ENCODE assay signal across 12 cellular contexts in the genomic region with DNA sequence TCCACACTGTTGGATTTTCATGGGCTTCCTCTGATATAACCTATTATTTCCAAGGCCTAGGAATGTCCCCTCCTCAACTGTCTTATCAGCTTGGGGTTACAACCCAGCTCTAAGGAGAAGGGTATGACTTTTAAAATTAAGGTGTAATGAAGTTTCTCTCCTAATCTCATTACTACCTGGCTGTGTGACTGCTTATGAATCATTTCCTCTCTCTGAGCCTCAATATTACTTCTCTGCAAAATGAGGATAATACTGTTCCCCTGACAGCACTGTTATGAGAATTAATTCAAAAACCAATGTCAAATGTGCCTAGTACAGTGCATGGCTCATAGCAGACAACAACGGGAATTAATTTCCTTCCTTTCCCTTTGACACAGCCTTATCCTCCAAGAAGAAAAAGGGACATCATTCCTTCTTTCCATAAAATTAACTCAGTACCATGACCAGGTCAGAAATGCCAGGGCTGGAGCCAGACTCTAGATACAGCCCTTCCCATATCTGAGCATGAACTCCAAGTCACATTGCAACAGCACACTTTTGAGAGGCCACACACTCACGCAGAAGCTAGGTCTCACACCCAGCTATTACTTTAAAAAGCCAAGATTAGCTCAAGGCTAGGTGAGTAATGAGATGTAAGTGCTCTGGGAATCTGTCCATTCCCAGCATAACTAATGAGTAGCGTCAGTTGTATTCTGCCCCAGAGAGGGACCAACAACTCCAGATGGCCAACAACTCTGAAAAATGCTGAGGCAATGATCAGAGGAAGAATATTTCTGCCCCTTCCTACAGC.
A peak's percentile ranks its signal among the peaks of the same experiment; 100 is the strongest.
DNase-seq lines count a peak whose midpoint lies in the region; ATAC-seq and TF ChIP-seq lines count a peak whose summit lies in the region.
"Had no signal": no experiment of that assay in that cellular context is flagged by ENCODE, and none has a peak within 500 bp of the region (broad histone marks: within the 10 kb centered on the region; RNA-seq: fewer than 3 reads in every experiment).

No MANE protein-coding gene starts in this region.

- H3K4me1 ChIP-seq in GM23248 (ENCODE audit: insufficient read depth) (peaks cover 26% of the 10 kb centered on the region), neural progenitor cell (peaks cover 12% of the 10 kb centered on the region)

- ATAC-seq in HG03139 (IDR thresholded peaks at IDR 0.05; ENCODE audit: unreplicated experiment) = no peak

- H3K4me1 Mint-ChIP-seq in progenitor cell of endocrine pancreas (ENCODE audit: low read depth) (peaks cover 15% of the 10 kb centered on the region), neural progenitor cell (peaks cover 14% of the 10 kb centered on the region)

- peak overlapping the region; percentile 88 for H3K27ac ChIP-seq in GM23248
- H3K27ac ChIP-seq in neural progenitor cell = no peak overlapping the region

- H3K9me2 ChIP-seq in GM23248 (ENCODE audit: insufficient read depth) = no peaks in the 10 kb centered on the region

- H3K79me2 ChIP-seq in GM23248 (ENCODE audit: insufficient read depth) (no peaks in the 10 kb centered on the region), neural progenitor cell (ENCODE audit: low read depth) (peaks cover 100% of the 10 kb centered on the region)

- H4K20me1 ChIP-seq in GM23248 (ENCODE audit: insufficient read depth) (no peaks in the 10 kb centered on the region), neural progenitor cell (ENCODE audit: low read depth) (peaks cover 94% of the 10 kb centered on the region)

- H3K9me3 Mint-ChIP-seq in progenitor cell of endocrine pancreas (ENCODE audit: low read depth) (no peaks in the 10 kb centered on the region), neural progenitor cell (no peaks in the 10 kb centered on the region)

- DNase-seq in GM23248 = peak; percentile 99
- peak; percentile 39 for DNase-seq in SK-MEL-5 (ENCODE audit: low read depth, low spot score)
- DNase-seq in fibroblast of the aortic adventitia (ENCODE audit: low read depth) = peak; percentile 96
- DNase-seq in progenitor cell of endocrine pancreas (ENCODE audit: low spot score, unreplicated experiment) = no peak
- no peak for DNase-seq in NCI-H1092 (lab: John Stamatoyannopoulos, UW)
- DNase-seq in neural progenitor cell (ENCODE audit: low spot score) = no peak
- no peak for DNase-seq in NCI-H2107 (lab: John Stamatoyannopoulos, UW)
- DNase-seq: activated CD4-positive, alpha-beta T cell treated with anti-CD3 and anti-CD28 coated beads, Interleukin-2, amount 50 U/mL, for 4 hours; GF-D8; midbrain; stimulated activated CD4-positive, alpha-beta T cell treated with anti-CD3 and anti-CD28 coated beads, Interleukin-4, amount 100 ng/mL, for 4 hours had no signal

- in situ Hi-C loops in GM23248 (cut with MboI) (no loop called here), SK-MEL-5 (cut with HindIII; ENCODE audit: low pct_unique_long_range_greater_than_20kb, low sequenced_read_pairs) (no loop called here)

- H3K36me3 ChIP-seq in GM23248 (ENCODE audit: low read depth) (no peaks in the 10 kb centered on the region), neural progenitor cell (no peaks in the 10 kb centered on the region)

- H3K27me3 ChIP-seq in GM23248 (replicated peaks; ENCODE audit: insufficient read depth) (no peaks in the 10 kb centered on the region), neural progenitor cell (no peaks in the 10 kb centered on the region)

- WGBS in GM23248 (ENCODE audit: low coverage in 1 of 2, low lambda C conversion rate in 2 of 2, missing lambda C conversion rate in 2 of 2), 2 experiments = 0 to 4% methylated on average over 3 of the region's 3 CpGs

- peak overlapping the region; percentile 31; the same call in 1 of the 2 replicates for H2AFZ ChIP-seq in GM23248
- H2AFZ ChIP-seq in neural progenitor cell (replicated peaks) = no peak overlapping the region

- H3K9me3 ChIP-seq in GM23248 (ENCODE audit: low read depth) (no peaks in the 10 kb centered on the region), neural progenitor cell (ENCODE audit: low read depth) (no peaks in the 10 kb centered on the region)

- peak overlapping the region; percentile 67 for H3K9ac ChIP-seq in GM23248
- H3K9ac ChIP-seq in neural progenitor cell = no peak overlapping the region

- H3K27me3 Mint-ChIP-seq in progenitor cell of endocrine pancreas (no peaks in the 10 kb centered on the region), neural progenitor cell (ENCODE audit: insufficient read depth, low read depth) (peaks cover 3% of the 10 kb centered on the region)

- H3K4me3 ChIP-seq in GM23248 (no peak overlapping the region), fibroblast of the aortic adventitia (ENCODE audit: low read depth, low read length) (no peak overlapping the region), neural progenitor cell (no peak overlapping the region)

- peak overlapping the region; percentile 38 for H3K4me2 ChIP-seq in GM23248 (ENCODE audit: unreplicated experiment)
- H3K4me2 ChIP-seq in neural progenitor cell = no peak overlapping the region

- H3F3A ChIP-seq in GM23248 (ENCODE audit: insufficient read depth) (peaks cover 25% of the 10 kb centered on the region), neural progenitor cell (ENCODE audit: low read depth) (no peaks in the 10 kb centered on the region)

- H3K27ac Mint-ChIP-seq in progenitor cell of endocrine pancreas (peak overlapping the region; percentile 10), neural progenitor cell (no peak overlapping the region)

- H3K36me3 Mint-ChIP-seq in progenitor cell of endocrine pancreas (ENCODE audit: insufficient read depth) = no peaks in the 10 kb centered on the region
- H3K36me3 Mint-ChIP-seq in neural progenitor cell = peaks cover 3% of the 10 kb centered on the region

- H3K4me3 Mint-ChIP-seq in progenitor cell of endocrine pancreas (ENCODE audit: low read depth) (no peak overlapping the region), neural progenitor cell (no peak overlapping the region)

- TF ChIP-seq CTCF in fibroblast of the aortic adventitia (IDR thresholded peaks at IDR 0.05; ENCODE audit: insufficient read depth, low read length) (no peak), progenitor cell of endocrine pancreas (IDR thresholded peaks at IDR 0.05; ENCODE audit: unreplicated experiment) (no peak), neural progenitor cell (IDR thresholded peaks at IDR 0.05) (no peak)

Comparison
In these comparisons a context has a peak if more than half of its experiments do, and no peak if none do; other contexts are left out.
1. DNase-seq: peak in GM23248 (single experiment), SK-MEL-5 (single experiment) and fibroblast of the aortic adventitia (single experiment); none in progenitor cell of endocrine pancreas (single experiment), NCI-H1092 (single experiment), neural progenitor cell (single experiment) and NCI-H2107 (single experiment).